ENCODE assay signal across 8 cellular contexts in the genomic region with DNA sequence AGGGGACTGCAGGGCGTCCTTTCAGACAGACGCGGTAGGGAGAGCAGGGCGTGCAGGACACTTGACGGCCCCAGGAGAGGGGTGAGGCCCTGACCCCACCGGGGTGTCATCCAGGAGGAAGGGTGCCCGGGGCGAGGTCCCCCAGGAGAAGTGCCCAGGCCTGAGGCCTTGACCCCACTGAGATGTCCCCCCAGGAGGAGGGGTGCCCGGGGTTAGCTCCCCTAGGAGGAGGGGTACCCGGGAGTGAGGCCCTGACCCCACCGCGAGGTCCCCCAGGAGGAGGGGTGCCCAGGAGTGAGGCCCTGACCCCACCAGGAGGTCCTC. TPM values are rescaled to one million over a fixed set of nuclear protein-coding genes. Genes with fewer than 3 reads are reported as not detected.
DNase-seq lines count a peak whose midpoint lies in the region; ATAC-seq and TF ChIP-seq lines count a peak whose summit lies in the region.

No MANE protein-coding gene starts in this region.

- TF ChIP-seq POLR2A in vagina (IDR thresholded peaks at IDR 0.05) = no peak

- H3K27ac ChIP-seq in brain microvascular endothelial cell (peak overlapping the region; percentile 25), vagina (peak overlapping the region; percentile 97)

- H3K9me3 Mint-ChIP-seq in stimulated activated naive CD8-positive, alpha-beta T cell treated with anti-CD3 and anti-CD28 coated beads, Interleukin-15, Interleukin-2, amounts not matched to agents 100 ng/mL and 50 ng/mL, for 24 hours = no peaks in the 10 kb centered on the region
- H3K9me3 Mint-ChIP-seq in mesothelial cell of epicardium = no peaks in the 10 kb centered on the region

- no peak for DNase-seq in stimulated activated naive CD8-positive, alpha-beta T cell treated with anti-CD3 and anti-CD28 coated beads, Interleukin-15, Interleukin-2, amounts not matched to agents 100 U/mL and 50 U/mL, for 24 hours
- DNase-seq in brain microvascular endothelial cell (no peak), mesothelial cell of epicardium (ENCODE audit: low spot score in 2 of 2, unreplicated experiment in 2 of 2) (no peak), vagina (ENCODE audit: extremely low spot score in 2 of 2) (no peak), CD1c-positive myeloid dendritic cell (ENCODE audit: extremely low spot score) (no peak)
- no peak for DNase-seq in activated effector memory CD4-positive, alpha-beta T cell treated with Interleukin-2 at 50 U/mL for 16 hours

- H3K36me3 ChIP-seq in brain microvascular endothelial cell (replicated peaks) (no peaks in the 10 kb centered on the region), vagina (no peaks in the 10 kb centered on the region)

- H3K4me3 Mint-ChIP-seq in stimulated activated naive CD8-positive, alpha-beta T cell treated with anti-CD3 and anti-CD28 coated beads, Interleukin-15, Interleukin-2, amounts not matched to agents 100 ng/mL and 50 ng/mL, for 24 hours = peak overlapping the region; percentile 72
- H3K4me3 Mint-ChIP-seq in mesothelial cell of epicardium = peak overlapping the region; percentile 71

- no peaks in the 10 kb centered on the region for H3K9me3 ChIP-seq in vagina

- no peaks in the 10 kb centered on the region for H3K27me3 Mint-ChIP-seq in stimulated activated naive CD8-positive, alpha-beta T cell treated with anti-CD3 and anti-CD28 coated beads, Interleukin-15, Interleukin-2, amounts not matched to agents 100 ng/mL and 50 ng/mL, for 24 hours
- no peaks in the 10 kb centered on the region for H3K27me3 Mint-ChIP-seq in mesothelial cell of epicardium (ENCODE audit: low read depth)

- H3K4me3 ChIP-seq in brain microvascular endothelial cell (ENCODE audit: low read depth, low read length) (peak overlapping the region; percentile 51), vagina (peak overlapping the region; percentile 32 to 76)

- in situ Hi-C loops in brain microvascular endothelial cell (cut with HindIII; ENCODE audit: low pct_ligation_motif_present, low sequenced_read_pairs) = no loop called here

- no peak for ATAC-seq in stimulated activated naive CD8-positive, alpha-beta T cell treated with anti-CD3 and anti-CD28 coated beads, Interleukin-15, Interleukin-2, amounts not matched to agents 100 U/mL and 50 U/mL, for 24 hours
- no peak for ATAC-seq in HG03025 (IDR thresholded peaks at IDR 0.05; ENCODE audit: low FRiP score, unreplicated experiment)

- peaks cover 47% of the 10 kb centered on the region for H3K4me1 Mint-ChIP-seq in stimulated activated naive CD8-positive, alpha-beta T cell treated with anti-CD3 and anti-CD28 coated beads, Interleukin-15, Interleukin-2, amounts not matched to agents 100 ng/mL and 50 ng/mL, for 24 hours (ENCODE audit: low read depth)
- peaks cover 20% of the 10 kb centered on the region for H3K4me1 Mint-ChIP-seq in mesothelial cell of epicardium

- TF ChIP-seq CTCF in brain microvascular endothelial cell (IDR thresholded peaks at IDR 0.05; ENCODE audit: low read depth, low read length, missing control alignments) = no peak
- no peak for TF ChIP-seq CTCF in mesothelial cell of epicardium (IDR thresholded peaks at IDR 0.05; ENCODE audit: unreplicated experiment)
- no peak for TF ChIP-seq CTCF in vagina (IDR thresholded peaks at IDR 0.05)

- peaks cover 9% of the 10 kb centered on the region for H3K36me3 Mint-ChIP-seq in stimulated activated naive CD8-positive, alpha-beta T cell treated with anti-CD3 and anti-CD28 coated beads, Interleukin-15, Interleukin-2, amounts not matched to agents 100 ng/mL and 50 ng/mL, for 24 hours (ENCODE audit: low read depth)
- H3K36me3 Mint-ChIP-seq in mesothelial cell of epicardium = peaks cover 10% of the 10 kb centered on the region

- no peaks in the 10 kb centered on the region for H3K27me3 ChIP-seq in brain microvascular endothelial cell (replicated peaks)
- H3K27me3 ChIP-seq in vagina = no peaks in the 10 kb centered on the region

- intact Hi-C loops in vagina (cut with DNase I) = no loop called here

- H3K4me1 ChIP-seq in vagina = peaks cover 44% of the 10 kb centered on the region

- peak overlapping the region; percentile 92 for H3K27ac Mint-ChIP-seq in stimulated activated naive CD8-positive, alpha-beta T cell treated with anti-CD3 and anti-CD28 coated beads, Interleukin-15, Interleukin-2, amounts not matched to agents 100 ng/mL and 50 ng/mL, for 24 hours
- H3K27ac Mint-ChIP-seq in mesothelial cell of epicardium = peak overlapping the region; percentile 71

RNA-seq across cellular contexts. Expression of a gene that starts 27.2 kb away (rescaled TPM):
- total RNA-seq in mesothelial cell of epicardium = 105 to 106 TPM (median 106 TPM) in 3 replicates
- 156 TPM for total RNA-seq in vagina
